Comparison of ENCODE assay signal across 1 cellular context in the genomic region with DNA sequence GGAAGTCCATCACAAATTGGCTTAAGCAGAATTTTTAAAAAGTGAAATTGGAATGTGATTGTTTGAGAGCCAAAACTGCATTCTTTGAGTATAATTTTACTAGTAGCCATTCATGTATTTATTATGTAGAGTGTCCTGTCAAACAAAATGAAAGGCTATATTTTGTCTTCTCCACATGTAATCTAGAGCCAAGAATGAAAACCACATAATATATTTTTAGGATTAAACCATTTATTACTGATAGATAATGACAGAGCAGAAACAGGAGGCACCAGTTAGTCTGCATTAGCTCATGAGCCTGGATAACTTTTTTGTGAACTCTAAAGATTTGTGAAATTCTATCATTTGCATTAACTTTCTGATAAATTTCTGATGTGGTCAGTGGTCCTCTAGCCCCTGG.
A peak's percentile ranks its signal among the peaks of the same experiment; 100 is the strongest.
TF ChIP-seq lines count a peak whose summit lies in the region.

No MANE protein-coding gene starts in this region.

TF ChIP-seq in SK-N-SH treated with all-trans-retinoic acid at 6 μM for 48 hours, 23 proteins besides CTCF, POLR2A, EP300 and RAD21 (continued from another document):
- TF ChIP-seq ESRRG (CRISPR knock-in tag; IDR thresholded peaks at IDR 0.05), result no peak
- no peak for TF ChIP-seq ZNF565 (CRISPR knock-in tag; conservative IDR thresholded peaks at IDR 0.05; ENCODE audit: low read depth)
- TF ChIP-seq ZNF70 (CRISPR knock-in tag; IDR thresholded peaks at IDR 0.05), result no peak
- TF ChIP-seq, protein P1, sequence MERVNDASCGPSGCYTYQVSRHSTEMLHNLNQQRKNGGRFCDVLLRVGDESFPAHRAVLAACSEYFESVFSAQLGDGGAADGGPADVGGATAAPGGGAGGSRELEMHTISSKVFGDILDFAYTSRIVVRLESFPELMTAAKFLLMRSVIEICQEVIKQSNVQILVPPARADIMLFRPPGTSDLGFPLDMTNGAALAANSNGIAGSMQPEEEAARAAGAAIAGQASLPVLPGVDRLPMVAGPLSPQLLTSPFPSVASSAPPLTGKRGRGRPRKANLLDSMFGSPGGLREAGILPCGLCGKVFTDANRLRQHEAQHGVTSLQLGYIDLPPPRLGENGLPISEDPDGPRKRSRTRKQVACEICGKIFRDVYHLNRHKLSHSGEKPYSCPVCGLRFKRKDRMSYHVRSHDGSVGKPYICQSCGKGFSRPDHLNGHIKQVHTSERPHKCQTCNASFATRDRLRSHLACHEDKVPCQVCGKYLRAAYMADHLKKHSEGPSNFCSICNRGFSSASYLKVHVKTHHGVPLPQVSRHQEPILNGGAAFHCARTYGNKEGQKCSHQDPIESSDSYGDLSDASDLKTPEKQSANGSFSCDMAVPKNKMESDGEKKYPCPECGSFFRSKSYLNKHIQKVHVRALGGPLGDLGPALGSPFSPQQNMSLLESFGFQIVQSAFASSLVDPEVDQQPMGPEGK (CRISPR knock-in tag; IDR thresholded peaks at IDR 0.05; ENCODE audit: borderline replicate concordance), result peak; percentile 39; the same call in 1 of the 2 replicates
- 0 out of 2 replicates have a peak, but pooled peaks have one; percentile 51 for TF ChIP-seq ZC3H10 (CRISPR knock-in tag; IDR thresholded peaks at IDR 0.05)
- TF ChIP-seq TCF4 (CRISPR knock-in tag; IDR thresholded peaks at IDR 0.05; ENCODE audit: borderline replicate concordance), result no peak
- TF ChIP-seq SNAI2 (CRISPR knock-in tag; IDR thresholded peaks at IDR 0.05), result no peak
